ENCODE assay signal across 10 cellular contexts in the genomic region with DNA sequence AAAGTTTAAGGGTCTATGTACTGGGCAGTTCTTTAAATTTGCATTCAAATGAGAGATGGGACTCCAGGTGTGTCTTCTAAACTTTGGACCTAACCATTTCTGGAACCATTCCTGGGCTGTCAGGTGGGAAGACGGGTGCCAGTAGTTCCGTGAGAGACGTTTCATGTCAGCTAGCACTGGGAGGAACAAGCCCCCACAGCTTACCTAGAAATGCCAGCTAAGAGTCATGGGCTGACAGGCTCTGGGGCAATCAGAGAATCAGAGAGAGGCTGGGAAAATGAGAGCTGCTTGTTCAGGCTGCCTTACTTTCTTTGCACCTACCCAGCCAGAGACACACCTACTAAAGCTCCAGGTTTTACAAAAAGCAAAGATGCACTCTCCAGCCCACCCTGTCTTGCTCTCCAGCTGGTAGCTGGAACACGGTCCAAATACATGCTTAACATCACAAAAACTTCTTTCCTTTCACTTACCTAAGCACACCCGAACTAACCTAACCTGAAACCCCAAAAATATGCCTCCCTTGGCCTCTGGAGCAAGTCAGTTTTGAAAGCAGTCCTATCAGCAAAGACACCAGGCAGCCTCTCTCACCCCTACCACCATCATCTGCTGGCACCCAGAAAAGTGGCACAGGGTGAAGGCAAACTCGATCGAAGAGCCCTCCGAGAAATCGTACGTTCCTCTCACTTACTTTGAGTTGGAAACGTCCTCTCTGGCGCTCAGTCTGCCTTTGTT. TPM values are rescaled to one million over a fixed set of nuclear protein-coding genes. Genes with fewer than 3 reads are reported as not detected.
A peak's percentile ranks its signal among the peaks of the same experiment; 100 is the strongest.
DNase-seq lines count a peak whose midpoint lies in the region; ATAC-seq and TF ChIP-seq lines count a peak whose summit lies in the region.
"Had no signal": no experiment of that assay in that cellular context is flagged by ENCODE, and none has a peak within 500 bp of the region (broad histone marks: within the 10 kb centered on the region; RNA-seq: fewer than 3 reads in every experiment).

No MANE protein-coding gene starts in this region.

- peaks cover 13% of the 10 kb centered on the region for H3K4me1 Mint-ChIP-seq in endodermal cell
- H3K4me1 Mint-ChIP-seq in activated naive CD8-positive, alpha-beta T cell treated with anti-CD3 and anti-CD28 coated beads for 36 hours, result no peaks in the 10 kb centered on the region

- TF ChIP-seq CTCF in endodermal cell (conservative IDR thresholded peaks at IDR 0.05) (no peak), right lobe of liver (IDR thresholded peaks at IDR 0.05) (no peak), suprapubic skin (IDR thresholded peaks at IDR 0.05) (no peak)

- H3K4me1 ChIP-seq in endodermal cell (ENCODE audit: control insufficient read depth, insufficient read depth, low read length), result no peaks in the 10 kb centered on the region
- H3K4me1 ChIP-seq in right lobe of liver, result peaks cover 0 to 12% (median 3%) of the 10 kb centered on the region in 4 donors
- peaks cover 13% of the 10 kb centered on the region for H3K4me1 ChIP-seq in suprapubic skin

- peak overlapping the region; percentile 64 for H3K4me3 Mint-ChIP-seq in endodermal cell
- H3K4me3 Mint-ChIP-seq in activated naive CD8-positive, alpha-beta T cell treated with anti-CD3 and anti-CD28 coated beads for 36 hours, result no peak overlapping the region

- H3K9me3 Mint-ChIP-seq in endodermal cell, result no peaks in the 10 kb centered on the region
- peaks cover 3% of the 10 kb centered on the region for H3K9me3 Mint-ChIP-seq in activated naive CD8-positive, alpha-beta T cell treated with anti-CD3 and anti-CD28 coated beads for 36 hours

- TF ChIP-seq POLR2A in right lobe of liver (IDR thresholded peaks at IDR 0.05) (no peak), suprapubic skin (IDR thresholded peaks at IDR 0.05) (no peak)

- H3K27me3 ChIP-seq in endodermal cell (ENCODE audit: control insufficient read depth, insufficient read depth, low read length, poor library complexity, severe bottlenecking) (no peaks in the 10 kb centered on the region), right lobe of liver (no peaks in the 10 kb centered on the region), suprapubic skin (no peaks in the 10 kb centered on the region)

- H3K4me3 ChIP-seq in endodermal cell (ENCODE audit: low read length), result peak overlapping the region; percentile 82
- H3K4me3 ChIP-seq in right lobe of liver, result peak overlapping the region in 2 of 3 donors; percentile 22 to 28
- peak overlapping the region; percentile 35 for H3K4me3 ChIP-seq in suprapubic skin

- no peaks in the 10 kb centered on the region for H3K36me3 Mint-ChIP-seq in endodermal cell (ENCODE audit: low read depth)
- H3K36me3 Mint-ChIP-seq in activated naive CD8-positive, alpha-beta T cell treated with anti-CD3 and anti-CD28 coated beads for 36 hours, result no peaks in the 10 kb centered on the region

- DNase-seq in NCI-H69 (lab: John Stamatoyannopoulos, UW) (peak; percentile 52), endodermal cell (no peak), right lobe of liver (no peak), suprapubic skin (ENCODE audit: low spot score in 2 of 2) (no peak), SHP77 treated with DMSO at 0.1 percent for 48 hours (lab: John Stamatoyannopoulos, UW) (no peak)
- no peak for DNase-seq in activated naive CD8-positive, alpha-beta T cell treated with anti-CD3 and anti-CD28 coated beads for 36 hours
- DNase-seq: activated CD4-positive, CD25-positive, alpha-beta regulatory T cell treated with anti-CD3 and anti-CD28 coated beads, Interleukin-2, amount 50 U/mL, for 72 hours; NCI-H1436 treated with DMSO at 0.1 percent for 48 hours had no signal

- intact Hi-C loops in right lobe of liver (cut with DNase I), result no loop called here

- no peak for TF ChIP-seq EP300 in suprapubic skin (IDR thresholded peaks at IDR 0.05)

- peaks cover 34% of the 10 kb centered on the region for H3K27me3 Mint-ChIP-seq in endodermal cell (ENCODE audit: insufficient read depth)
- H3K27me3 Mint-ChIP-seq in activated naive CD8-positive, alpha-beta T cell treated with anti-CD3 and anti-CD28 coated beads for 36 hours, result peaks cover 27% of the 10 kb centered on the region

- H3K9me3 ChIP-seq in endodermal cell (ENCODE audit: control insufficient read depth, low read length) (no peaks in the 10 kb centered on the region), right lobe of liver (no peaks in the 10 kb centered on the region), suprapubic skin (no peaks in the 10 kb centered on the region)

- H3K9ac ChIP-seq in endodermal cell (ENCODE audit: extremely low read depth, low read length, poor library complexity, severe bottlenecking), result no peak overlapping the region

- WGBS in endodermal cell (ENCODE audit: insufficient coverage in 1 of 2, insufficient read length in 1 of 2), 2 experiments, result 14 to 18% methylated on average over 10 to 12 of the region's 12 CpGs
- 4% methylated on average over 10 of the region's 12 CpGs for WGBS in right lobe of liver (ENCODE audit: insufficient coverage, low coverage, low lambda C conversion rate, missing lambda C conversion rate)
- WGBS in suprapubic skin, result 7% methylated on average over 12 of the region's 12 CpGs

- H3K27ac Mint-ChIP-seq in endodermal cell, result no peak overlapping the region
- H3K27ac Mint-ChIP-seq in activated naive CD8-positive, alpha-beta T cell treated with anti-CD3 and anti-CD28 coated beads for 36 hours, result no peak overlapping the region

- H3K27ac ChIP-seq in endodermal cell (ENCODE audit: low read depth, low read length) (peak overlapping the region; percentile 68), right lobe of liver (no peak overlapping the region), suprapubic skin (no peak overlapping the region)

- H3K36me3 ChIP-seq in endodermal cell (ENCODE audit: control insufficient read depth, insufficient read depth, low read length), result no peaks in the 10 kb centered on the region
- H3K36me3 ChIP-seq in right lobe of liver, result no peaks in the 10 kb centered on the region
- H3K36me3 ChIP-seq in suprapubic skin, result no peaks in the 10 kb centered on the region

- ATAC-seq in right lobe of liver (peak in 3 of 4 donors; percentile 37 to 44 (median 43)), HG03175 (IDR thresholded peaks at IDR 0.05; ENCODE audit: unreplicated experiment) (no peak), GM18520 (IDR thresholded peaks at IDR 0.05; ENCODE audit: unreplicated experiment) (no peak)

RNA-seq across cellular contexts. Expression of a gene that starts 0.6 kb away (rescaled TPM):
- 1 to 10 TPM; 4.8 to 5.6 TPM for total RNA-seq in endodermal cell
- 318 TPM for polyA plus RNA-seq in endodermal cell (2013, experiment 1 of 2)
- 303 TPM for polyA plus RNA-seq in endodermal cell (2013, experiment 2 of 2)
- 1 to 10 TPM in 2 of 6 experiments, under 1 TPM in 4; 0.31 to 1.7 (median 0.89) TPM for total RNA-seq in right lobe of liver
- 1 to 10 TPM; 1.4 to 6.9 (median 2.6) TPM for total RNA-seq in suprapubic skin
- total RNA-seq in activated naive CD8-positive, alpha-beta T cell treated with anti-CD3 and anti-CD28 coated beads for 36 hours, result not detected

Comparison
In these comparisons a context has a peak if more than half of its experiments do, and no peak if none do; other contexts are left out.
1. H3K4me3 ChIP-seq: peak in every context shown above with its lines; median percentile 82 in endodermal cell; 35 in suprapubic skin; 25 in right lobe of liver.
2. ATAC-seq: peak in right lobe of liver (3 of 4); none in HG03175 (single experiment) and GM18520 (single experiment).